ENCODE assay signal across 1 cellular context in genomic region chr17:43025766-43026537, GRCh38.
TF ChIP-seq lines count a peak whose summit lies in the region.

No MANE protein-coding gene starts in this region.

TF ChIP-seq in IMR-90, 13 proteins besides CTCF, POLR2A, EP300 and RAD21:
- TF ChIP-seq USF2 (IDR thresholded peaks at IDR 0.05; ENCODE audit: low read depth, low read length) (no peak), CHD1 (IDR thresholded peaks at IDR 0.05; ENCODE audit: low read depth, low read length) (no peak), CEBPB (IDR thresholded peaks at IDR 0.05; ENCODE audit: low read depth, low read length) (no peak), MXI1 (IDR thresholded peaks at IDR 0.05; ENCODE audit: borderline replicate concordance, low read depth, low read length) (no peak)
